In the genomic region with DNA sequence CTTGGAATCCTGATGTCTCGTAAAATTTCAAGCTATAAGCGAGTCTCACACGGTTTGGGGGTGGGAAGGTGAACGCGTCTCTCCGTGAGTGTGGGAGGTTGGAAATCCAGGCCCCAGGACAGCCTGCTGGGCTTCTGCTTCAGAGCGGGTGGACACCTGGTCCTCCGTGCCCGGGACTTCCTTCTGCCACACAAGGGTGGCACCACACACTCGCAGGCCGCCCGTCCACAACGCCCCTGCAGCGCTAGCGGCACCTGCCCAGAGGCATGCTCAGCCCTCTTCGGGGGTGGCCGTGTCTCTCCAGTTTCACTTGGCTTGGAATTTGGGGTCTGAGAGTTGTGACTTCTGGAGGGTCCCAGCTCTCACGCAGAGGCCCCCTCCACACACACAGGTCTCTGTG, we compare ENCODE assay signal across 7 cellular contexts.
"Had no signal": no experiment of that assay in that cellular context is flagged by ENCODE, and none has a peak within 500 bp of the region (broad histone marks: within the 10 kb centered on the region; RNA-seq: fewer than 3 reads in every experiment).

No MANE protein-coding gene starts in this region.

- DNase-seq: IMR-90, KBM-7, KG1 had no signal

- H3K4me3 ChIP-seq: K562 had no signal

- H3K4me2 ChIP-seq: KMS-11 had no signal

- H3K27ac ChIP-seq: HL-60, KMS-11 had no signal

- ATAC-seq: HepG2, K562 had no signal

- H3K9ac ChIP-seq: KMS-11 had no signal
